9 cellular contexts compared by ENCODE assay signal in genomic region chr5:141617128-141617527, GRCh38. TPM values are rescaled to one million over a fixed set of nuclear protein-coding genes. Genes with fewer than 3 reads are reported as not detected.
A peak's percentile ranks its signal among the peaks of the same experiment; 100 is the strongest.
DNase-seq lines count a peak whose midpoint lies in the region; ATAC-seq and TF ChIP-seq lines count a peak whose summit lies in the region.
"Had no signal": no experiment of that assay in that cellular context is flagged by ENCODE, and none has a peak within 500 bp of the region (broad histone marks: within the 10 kb centered on the region; RNA-seq: fewer than 3 reads in every experiment).

No MANE protein-coding gene starts in this region.

- H4K20me1 ChIP-seq in SK-N-SH (ENCODE audit: insufficient read depth): no peaks in the 10 kb centered on the region; the same call in 1 of the 2 replicates

- H3K27ac Mint-ChIP-seq in activated CD8-positive, alpha-beta T cell treated with anti-CD3 and anti-CD28 coated beads, Interleukin-2, amount 10 ng/mL, durations not matched to agents 7 days and 5 days: peak overlapping the region; percentile 98

- in situ Hi-C loops in GM13977 (cut with MboI; ENCODE audit: low pct_unique_long_range_greater_than_20kb, low sequenced_read_pairs, unreplicated experiment): no loop called here

- ATAC-seq in SK-N-SH treated with all-trans-retinoic acid at 6 μM for 48 hours: no peak
- ATAC-seq in activated CD8-positive, alpha-beta T cell treated with anti-CD3 and anti-CD28 coated beads, Interleukin-2, amount 10 ng/mL, durations not matched to agents 7 days and 5 days: no peak

- TF ChIP-seq RAD21 in SK-N-SH (IDR thresholded peaks at IDR 0.05; ENCODE audit: low read length): no peak

- peaks cover 8 to 9% of the 10 kb centered on the region in 2 experiments; a peak in 2 of 4 replicates for H3K4me1 ChIP-seq in SK-N-SH (ENCODE audit: control insufficient read depth in 1 of 2, insufficient read depth in 2 of 2, low read depth in 1 of 2, low read length in 1 of 2)
- H3K4me1 ChIP-seq in iPS-20b (ENCODE audit: insufficient read depth, low read length): peaks cover 21% of the 10 kb centered on the region; the same call in 1 of the 2 replicates
- H3K4me1 ChIP-seq in stomach smooth muscle (ENCODE audit: control insufficient read depth, insufficient read depth, low read length): peaks cover 11% of the 10 kb centered on the region

- H3K9me3 Mint-ChIP-seq in activated CD8-positive, alpha-beta T cell treated with anti-CD3 and anti-CD28 coated beads, Interleukin-2, amount 10 ng/mL, durations not matched to agents 7 days and 5 days (ENCODE audit: insufficient read depth): no peaks in the 10 kb centered on the region

- TF ChIP-seq CTCF in SK-N-SH (IDR thresholded peaks at IDR 0.05) (no peak), GM13977 (IDR thresholded peaks at IDR 0.05; ENCODE audit: extremely low read depth, insufficient read depth, missing control alignments) (no peak)

- POLR2A ChIA-PET in SK-N-SH (lab: Yijun Ruan, JAX): no interaction called here
- POLR2A ChIA-PET in activated CD8-positive, alpha-beta T cell treated with anti-CD3 and anti-CD28 coated beads, Interleukin-2, amount 10 ng/mL, durations not matched to agents 7 days and 5 days (lab: Charles Lee): interaction anchor here (0.8 to 4.2 kb wide), 7 partner anchors 8 to 34 kb away, joined by 3 to 39 read pairs (median 6); partner anchors contain the start of genes FCHSD1, HDAC3 and RELL2

- peaks cover 29% of the 10 kb centered on the region for H3F3A ChIP-seq in SK-N-SH (replicated peaks; ENCODE audit: insufficient read depth)

- CTCF ChIA-PET in SK-N-SH (lab: Yijun Ruan, JAX): interaction anchor here (0.6 to 14.8 kb wide), 6 partner anchors 9 to 776 kb away, joined by 3 to 280 read pairs (median 26); partner anchors contain the start of genes HDAC3, PCDHA8 and RELL2
- CTCF ChIA-PET in activated CD8-positive, alpha-beta T cell treated with anti-CD3 and anti-CD28 coated beads, Interleukin-2, amount 10 ng/mL, durations not matched to agents 7 days and 5 days (lab: Charles Lee): interaction anchor here (1.1 to 9.0 kb wide), 7 partner anchors 9 to 343 kb away, joined by 4 to 480 read pairs (median 108); partner anchors contain the start of genes HDAC3 and RELL2

- DNase-seq in SK-N-SH (no peak), GM13977 (ENCODE audit: low spot score) (no peak), NCI-H2081 (lab: John Stamatoyannopoulos, UW) (no peak), SHP77 treated with DMSO at 0.1 percent for 48 hours (lab: John Stamatoyannopoulos, UW) (no peak)
- DNase-seq in activated CD8-positive, alpha-beta T cell treated with anti-CD3 and anti-CD28 coated beads, Interleukin-2, amount 10 ng/mL, durations not matched to agents 7 days and 5 days: no peak
- DNase-seq: stimulated activated CD4-positive, alpha-beta T cell treated with anti-CD3 and anti-CD28 coated beads, Interleukin-2, amount 100 ng/mL, for 24 hours had no signal

- H3K4me3 Mint-ChIP-seq in activated CD8-positive, alpha-beta T cell treated with anti-CD3 and anti-CD28 coated beads, Interleukin-2, amount 10 ng/mL, durations not matched to agents 7 days and 5 days: peak overlapping the region; percentile 98

- peak overlapping the region; percentile 94 for H3K4me2 ChIP-seq in SK-N-SH

- H3K36me3 ChIP-seq in SK-N-SH (replicated peaks in 1 of 2; ENCODE audit: control insufficient read depth in 1 of 2, insufficient read depth in 2 of 2, low read length in 1 of 2): peaks cover 22 to 30% of the 10 kb centered on the region in 2 experiments
- H3K36me3 ChIP-seq in iPS-20b (ENCODE audit: insufficient read depth, low read depth, low read length): peaks cover 37% of the 10 kb centered on the region
- peaks cover 10 to 14% of the 10 kb centered on the region in 2 donors for H3K36me3 ChIP-seq in stomach smooth muscle (ENCODE audit: control insufficient read depth in 2 of 2, insufficient read depth in 2 of 2, low read length in 2 of 2)

- H2AFZ ChIP-seq in SK-N-SH (ENCODE audit: low read depth): no peak overlapping the region

- no peaks in the 10 kb centered on the region for H3K9me2 ChIP-seq in SK-N-SH

- H3K27ac ChIP-seq in SK-N-SH (ENCODE audit: low read depth in 2 of 2, low read length in 1 of 2) (peak overlapping the region in 1 of 2 experiments; percentile 67; a peak in 1 of 4 replicates), iPS-20b (ENCODE audit: low read length) (no peak overlapping the region), stomach smooth muscle (ENCODE audit: low read length) (peak overlapping the region; percentile 33)

- no peak overlapping the region; the same call in 1 of the 2 replicates for H3K9ac ChIP-seq in SK-N-SH
- H3K9ac ChIP-seq in iPS-20b (ENCODE audit: low read depth, low read length): peak overlapping the region; percentile 18; the same call in 1 of the 2 replicates
- peak overlapping the region in 1 of 2 donors; percentile 14 for H3K9ac ChIP-seq in stomach smooth muscle (ENCODE audit: low read length in 2 of 2)

- 77% methylated on average over 2 of the region's 2 CpGs for WGBS in SK-N-SH (ENCODE audit: low lambda C conversion rate)

- TF ChIP-seq EP300 in SK-N-SH (IDR thresholded peaks at IDR 0.05; ENCODE audit: borderline replicate concordance in 1 of 2, low read depth in 1 of 2, low read length in 1 of 2): no peak

- H3K9me3 ChIP-seq in SK-N-SH (no peaks in the 10 kb centered on the region), iPS-20b (ENCODE audit: insufficient read depth, low read depth, low read length) (no peaks in the 10 kb centered on the region), stomach smooth muscle (ENCODE audit: control insufficient read depth in 2 of 2, low read length in 2 of 2) (no peaks in the 10 kb centered on the region)

- peaks cover 68% of the 10 kb centered on the region for H3K36me3 Mint-ChIP-seq in activated CD8-positive, alpha-beta T cell treated with anti-CD3 and anti-CD28 coated beads, Interleukin-2, amount 10 ng/mL, durations not matched to agents 7 days and 5 days (ENCODE audit: low read depth)

- H3K4me1 Mint-ChIP-seq in activated CD8-positive, alpha-beta T cell treated with anti-CD3 and anti-CD28 coated beads, Interleukin-2, amount 10 ng/mL, durations not matched to agents 7 days and 5 days (ENCODE audit: low read depth): peaks cover 56% of the 10 kb centered on the region

- H3K27me3 Mint-ChIP-seq in activated CD8-positive, alpha-beta T cell treated with anti-CD3 and anti-CD28 coated beads, Interleukin-2, amount 10 ng/mL, durations not matched to agents 7 days and 5 days (ENCODE audit: low read depth): no peaks in the 10 kb centered on the region

- H3K4me3 ChIP-seq in SK-N-SH (ENCODE audit: low read depth in 2 of 2, low read length in 1 of 2) (no peak overlapping the region; a peak in 1 of 4 replicates), iPS-20b (ENCODE audit: low read length) (peak overlapping the region; percentile 78), stomach smooth muscle (ENCODE audit: low read length in 2 of 2) (peak overlapping the region in 1 of 2 donors; percentile 77)

- peaks cover 64% of the 10 kb centered on the region for H3K79me2 ChIP-seq in SK-N-SH (ENCODE audit: insufficient read depth)

- H3K27me3 ChIP-seq in SK-N-SH (ENCODE audit: insufficient read depth) (no peaks in the 10 kb centered on the region), iPS-20b (ENCODE audit: insufficient read depth, low read length) (no peaks in the 10 kb centered on the region), stomach smooth muscle (ENCODE audit: control insufficient read depth in 1 of 2, insufficient read depth in 2 of 2, low read length in 2 of 2) (no peaks in the 10 kb centered on the region)

TF ChIP-seq in SK-N-SH, 30 proteins besides CTCF, POLR2A, EP300 and RAD21 (continues in another document):
- no peak for TF ChIP-seq RXRA (IDR thresholded peaks at IDR 0.05; ENCODE audit: borderline replicate concordance, low read depth)

TF ChIP-seq in SK-N-SH treated with all-trans-retinoic acid at 6 μM for 48 hours, 23 proteins besides CTCF, POLR2A, EP300 and RAD21 (continues in another document):
- no peak for TF ChIP-seq TCF4 (CRISPR knock-in tag; IDR thresholded peaks at IDR 0.05; ENCODE audit: borderline replicate concordance)
- TF ChIP-seq ARNTL (CRISPR knock-in tag; IDR thresholded peaks at IDR 0.05; ENCODE audit: borderline replicate concordance, low read depth): no peak
- TF ChIP-seq POU6F1 (CRISPR knock-in tag; IDR thresholded peaks at IDR 0.05; ENCODE audit: borderline replicate concordance, low read depth): no peak
- TF ChIP-seq OSR1 (CRISPR knock-in tag; IDR thresholded peaks at IDR 0.05): no peak

RNA-seq across cellular contexts. Expression of gene DIAPH1, which starts 1.7 kb away (rescaled TPM):
- polyA plus RNA-seq in SK-N-SH (2012; rRNA removed): 28.2 and 30.4 TPM in 2 replicates
- 20.6 and 29.6 TPM in 2 replicates for polyA plus RNA-seq in SK-N-SH (2012; cell fraction: cytosol; rRNA removed)
- polyA plus RNA-seq in SK-N-SH (2012; cell fraction: nucleus; rRNA removed): 75.5 and 79.2 TPM in 2 replicates
- total RNA-seq in activated CD8-positive, alpha-beta T cell treated with anti-CD3 and anti-CD28 coated beads, Interleukin-2, amount 10 ng/mL, durations not matched to agents 7 days and 5 days: 100 to 1,000 TPM; 281 to 286 TPM

RNA-seq across cellular contexts. Expression of gene HDAC3, which starts 19.5 kb away (rescaled TPM):
- 104 and 115 TPM in 2 replicates for polyA plus RNA-seq in SK-N-SH (2012; rRNA removed)
- 74.7 and 86.2 TPM in 2 replicates for polyA plus RNA-seq in SK-N-SH (2012; cell fraction: cytosol; rRNA removed)
- 171 and 231 TPM in 2 replicates for polyA plus RNA-seq in SK-N-SH (2012; cell fraction: nucleus; rRNA removed)
- total RNA-seq in activated CD8-positive, alpha-beta T cell treated with anti-CD3 and anti-CD28 coated beads, Interleukin-2, amount 10 ng/mL, durations not matched to agents 7 days and 5 days: 10 to 100 TPM; 88.1 to 91.8 TPM

RNA-seq across cellular contexts. Expression of gene RELL2, which starts 19.7 kb away (rescaled TPM):
- polyA plus RNA-seq in SK-N-SH (2012; rRNA removed): 15.6 and 16.1 TPM in 2 replicates
- 8.0 and 12.2 TPM in 2 replicates for polyA plus RNA-seq in SK-N-SH (2012; cell fraction: cytosol; rRNA removed)
- polyA plus RNA-seq in SK-N-SH (2012; cell fraction: nucleus; rRNA removed): 46.7 and 59.2 TPM in 2 replicates
- total RNA-seq in activated CD8-positive, alpha-beta T cell treated with anti-CD3 and anti-CD28 coated beads, Interleukin-2, amount 10 ng/mL, durations not matched to agents 7 days and 5 days: 10 to 100 TPM; 36.9 to 37.1 TPM

RNA-seq across cellular contexts. Expression of gene FCHSD1, which starts 34.1 kb away (rescaled TPM):
- polyA plus RNA-seq in SK-N-SH (2012; rRNA removed): 49.2 and 58.3 TPM in 2 replicates
- polyA plus RNA-seq in SK-N-SH (2012; cell fraction: cytosol; rRNA removed): 8.9 and 12.7 TPM in 2 replicates
- polyA plus RNA-seq in SK-N-SH (2012; cell fraction: nucleus; rRNA removed): 382 and 466 TPM in 2 replicates
- total RNA-seq in activated CD8-positive, alpha-beta T cell treated with anti-CD3 and anti-CD28 coated beads, Interleukin-2, amount 10 ng/mL, durations not matched to agents 7 days and 5 days: 10 to 100 TPM; 46.9 to 47.8 TPM
